In genomic region chr18:32439802-32440201, GRCh38 we compare ENCODE assay signal across 11 cellular contexts. TPM values are rescaled to one million over a fixed set of nuclear protein-coding genes. Genes with fewer than 3 reads are reported as not detected.
DNase-seq lines count a peak whose midpoint lies in the region; ATAC-seq and TF ChIP-seq lines count a peak whose summit lies in the region.
"Had no signal": no experiment of that assay in that cellular context is flagged by ENCODE, and none has a peak within 500 bp of the region (broad histone marks: within the 10 kb centered on the region; RNA-seq: fewer than 3 reads in every experiment).

No MANE protein-coding gene starts in this region.

- TF ChIP-seq CTCF in AG04450 (IDR thresholded peaks at IDR 0.05; ENCODE audit: low read depth, low read length), result peak; percentile 23
- TF ChIP-seq CTCF in GM12875 (IDR thresholded peaks at IDR 0.05; ENCODE audit: borderline replicate concordance, insufficient read depth, low read depth, low read length), result peak; percentile 19; the same call in 1 of the 2 replicates
- peak; percentile 54 for TF ChIP-seq CTCF in Panc1 (IDR thresholded peaks at IDR 0.05)

- no TSS peak for BruUV-seq in Panc1 (replicated peaks; lab: Mats Ljungman, UMichigan)

- POLR2A ChIA-PET in AG04450 (lab: Yijun Ruan, JAX) (no interaction called here), Panc1 (lab: Charles Lee) (no interaction called here)

- H3K4me3 ChIP-seq in AG04450 (ENCODE audit: low read depth, low read length) (no peak overlapping the region), GM12875 (ENCODE audit: low read depth, low read length) (no peak overlapping the region), Panc1 (ENCODE audit: low read depth in 2 of 2, low read length in 2 of 2) (no peak overlapping the region)
- H3K4me3 ChIP-seq: body of pancreas, Peyer's patch had no signal

- H3K9me3 ChIP-seq in AG04450 (ENCODE audit: control insufficient read depth, insufficient read depth, low read length) (no peaks in the 10 kb centered on the region), Panc1 (ENCODE audit: control insufficient read depth, insufficient read depth, low read depth, low read length) (no peaks in the 10 kb centered on the region)
- H3K9me3 ChIP-seq: body of pancreas, Peyer's patch had no signal

- in situ Hi-C loops in Panc1 (cut with HindIII; ENCODE audit: low pct_unique_long_range_greater_than_20kb, low sequenced_read_pairs), result no loop called here

- DNase-seq in AG04450 (ENCODE audit: low read depth, low spot score) (no peak), Panc1 (ENCODE audit: low read depth, low spot score) (no peak), head of caudate nucleus (peak in 35 of 42 donors; percentile 26 to 83 (median 57))
- DNase-seq: activated CD4-positive, alpha-beta T cell treated with anti-CD3 and anti-CD28 coated beads for 48 hours; Peyer's patch had no signal

- ATAC-seq in Panc1 (no peak), GM18909 (IDR thresholded peaks at IDR 0.05; ENCODE audit: poor library complexity, unreplicated experiment) (no peak), HG03159 (IDR thresholded peaks at IDR 0.05; ENCODE audit: unreplicated experiment) (no peak), HG03139 (IDR thresholded peaks at IDR 0.05; ENCODE audit: unreplicated experiment) (no peak), GM18517 (IDR thresholded peaks at IDR 0.05; ENCODE audit: unreplicated experiment) (no peak)
- ATAC-seq: body of pancreas had no signal

- intact Hi-C loops in Panc1 (cut with micrococcal nuclease; ENCODE audit: unreplicated experiment), result no loop called here
- intact Hi-C loops in head of caudate nucleus (cut with DNase I), result loop anchor here (2.0 kb wide), 1 partner anchor 31 kb away; the partner anchor contains the start of gene GAREM1

- H3K4me1 ChIP-seq in Panc1 (ENCODE audit: control insufficient read depth, insufficient read depth, low read length), result no peaks in the 10 kb centered on the region; the same call in 1 of the 2 replicates

- H3K27me3 ChIP-seq in AG04450 (ENCODE audit: control insufficient read depth, insufficient read depth, low read length), result no peaks in the 10 kb centered on the region
- H3K27me3 ChIP-seq in Panc1 (ENCODE audit: control insufficient read depth, insufficient read depth, low read length), result no peaks in the 10 kb centered on the region
- H3K27me3 ChIP-seq: body of pancreas, Peyer's patch had no signal

- H3K27ac ChIP-seq in AG04450 (ENCODE audit: low read depth, low read length) (no peak overlapping the region), Panc1 (ENCODE audit: low read length) (no peak overlapping the region)
- H3K27ac ChIP-seq: body of pancreas, Peyer's patch had no signal

- no peaks in the 10 kb centered on the region for H3K36me3 ChIP-seq in Panc1 (ENCODE audit: control insufficient read depth, insufficient read depth, low read length)
- H3K36me3 ChIP-seq: Peyer's patch had no signal

- CTCF ChIA-PET in AG04450 (lab: Charles Lee) (interaction anchor here (0.8 to 3.4 kb wide), 8 partner anchors 12 to 151 kb away, joined by 3 to 11 read pairs (median 4); partner anchors contain the start of gene GAREM1), Panc1 (lab: Charles Lee) (no interaction called here)

RNA-seq across cellular contexts. Expression of gene GAREM1, which starts 30.9 kb away (rescaled TPM):
- 2.8 and 3.4 TPM in 2 replicates for polyA plus RNA-seq in AG04450 (2011; rRNA removed)
- polyA minus RNA-seq in AG04450 (2011; rRNA and poly(A)+ RNA removed), result 7.0 and 8.3 TPM in 2 replicates
- total RNA-seq in Panc1 (2021; ENCODE audit: unreplicated experiment), result 4.7 TPM
- polyA plus RNA-seq in Panc1 (2012; ENCODE audit: insufficient read length), result 1.4 TPM

Comparison
In these comparisons a context has a peak if more than half of its experiments do, and no peak if none do; other contexts are left out.
1. DNase-seq: peak in head of caudate nucleus (35 of 42); none in AG04450 (single experiment) and Panc1 (single experiment).
2. Peak in every context shown above with its lines, with median percentiles within 50 percentile points of each other: CTCF ChIP-seq.